24 cellular contexts compared by ENCODE assay signal in genomic region chr12:50297996-50298395, GRCh38. TPM values are rescaled to one million over a fixed set of nuclear protein-coding genes. Genes with fewer than 3 reads are reported as not detected.
A peak's percentile ranks its signal among the peaks of the same experiment; 100 is the strongest.
DNase-seq lines count a peak whose midpoint lies in the region; ATAC-seq and FAIRE-seq lines count a peak whose summit lies in the region.
"Had no signal": no experiment of that assay in that cellular context is flagged by ENCODE, and none has a peak within 500 bp of the region (broad histone marks: within the 10 kb centered on the region; RNA-seq: fewer than 3 reads in every experiment).

No MANE protein-coding gene starts in this region.

- H3K36me3 ChIP-seq in skeletal muscle tissue (ENCODE audit: control insufficient read depth in 3 of 3, insufficient read depth in 3 of 3, low read length in 3 of 3): no peaks in the 10 kb centered on the region

- ATAC-seq in esophagus mucosa: peak; percentile 92
- no peak for ATAC-seq in GM21717 (IDR thresholded peaks at IDR 0.05; ENCODE audit: unreplicated experiment)
- no peak for ATAC-seq in left lobe of liver
- ATAC-seq: activated CD8-positive, alpha-beta T cell treated with anti-CD3 and anti-CD28 coated beads for 36 hours; K562 had no signal

- FAIRE-seq in GM19239 (lab: Jason Lieb, UNC): peak; percentile 48
- FAIRE-seq: K562, kidney had no signal

- peak overlapping the region; percentile 26 for H3K27ac ChIP-seq in skeletal muscle tissue (ENCODE audit: low read depth, low read length)

- H3K9me3 ChIP-seq in skeletal muscle tissue (ENCODE audit: control insufficient read depth in 3 of 3, low read length in 3 of 3): no peaks in the 10 kb centered on the region

- H3K9ac ChIP-seq in skeletal muscle tissue (ENCODE audit: low read depth in 1 of 3, low read length in 3 of 3): no peak overlapping the region

- DNase-seq in GM19239 (ENCODE audit: insufficient read length, low spot score): no peak
- DNase-seq in NCI-H2171 (lab: John Stamatoyannopoulos, UW): peak; percentile 7
- DNase-seq in Kasumi-1 (lab: John Stamatoyannopoulos, UW): no peak
- no peak for DNase-seq in left lobe of liver (ENCODE audit: low spot score)
- no peak for DNase-seq in activated naive CD4-positive, alpha-beta T cell treated with Interleukin-2 at 50 U/mL for 16 hours
- DNase-seq: activated CD4-positive, CD25-positive, alpha-beta regulatory T cell; activated CD8-positive, alpha-beta T cell treated with anti-CD3 and anti-CD28 coated beads for 36 hours; activated naive CD4-positive, alpha-beta T cell treated with anti-CD3 and anti-CD28 coated beads for 36 hours; activated T-cell treated with anti-CD3 and anti-CD28 coated beads, Interleukin-2, amount 50 U/mL, for 1 hour; anterior cingulate cortex; CD4-positive, CD25-positive, alpha-beta regulatory T cell; cerebellar nuclear complex; DMS79; effector memory CD4-positive, alpha-beta T cell; hypothalamus; kidney; NCI-H1930; NCI-H748 treated with DMSO at 0.1 percent for 48 hours; stimulated activated CD4-positive, alpha-beta T cell treated with anti-CD3 and anti-CD28 coated beads, Interleukin-12 subunit alpha, Interleukin-12 subunit beta, amount 100 ng/mL, for 4 hours; substantia nigra had no signal

- peaks cover 9 to 15% (median 14%) of the 10 kb centered on the region in 3 donors for H3K4me1 ChIP-seq in skeletal muscle tissue (ENCODE audit: control insufficient read depth in 3 of 3, insufficient read depth in 3 of 3, low read length in 3 of 3)

- H3K4me3 ChIP-seq in skeletal muscle tissue (ENCODE audit: low read length in 3 of 3): no peak overlapping the region
- H3K4me3 ChIP-seq: K562 had no signal

- H3K27me3 ChIP-seq in skeletal muscle tissue (ENCODE audit: control insufficient read depth in 3 of 3, insufficient read depth in 3 of 3, low read length in 3 of 3): no peaks in the 10 kb centered on the region

RNA-seq across cellular contexts. Expression of gene LIMA1, which starts 14.7 kb away (rescaled TPM):
- 53.9 TPM for total RNA-seq in esophagus mucosa
- 54.3 TPM for total RNA-seq in skeletal muscle tissue
- 8.7 TPM for total RNA-seq in left lobe of liver
